ENCODE assay signal across 1 cellular context in the genomic region with DNA sequence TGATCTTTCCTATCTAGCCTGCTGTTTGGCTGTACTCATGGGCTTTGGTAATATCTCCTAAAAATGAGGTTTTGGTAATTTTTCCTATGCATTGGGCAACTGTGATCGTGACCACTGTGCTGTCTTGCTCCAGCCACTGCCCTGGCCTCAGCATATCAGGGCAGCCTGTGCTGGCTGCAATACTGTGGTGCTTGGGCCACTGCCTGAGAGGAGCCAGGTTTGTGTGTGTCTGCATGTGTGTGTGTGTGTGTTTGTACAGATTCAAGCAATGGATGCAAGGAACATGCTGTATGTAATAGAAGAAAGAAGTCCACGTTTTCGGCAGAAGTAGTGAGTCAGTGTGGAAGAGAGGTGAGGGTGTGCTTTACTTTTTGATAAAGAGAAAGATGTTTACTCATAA.
TF ChIP-seq lines count a peak whose summit lies in the region.

No MANE protein-coding gene starts in this region.

TF ChIP-seq in HepG2, 621 proteins besides CTCF, POLR2A, EP300 and RAD21:
- TF ChIP-seq ZFAT (CRISPR knock-in tag; conservative IDR thresholded peaks at IDR 0.05) (no peak), RBM22 (optimal IDR thresholded peaks at IDR 0.05; ENCODE audit: low read length) (peak; percentile 18), CHD2 (IDR thresholded peaks at IDR 0.05; ENCODE audit: low read depth, low read length) (no peak)
